In the genomic region with DNA sequence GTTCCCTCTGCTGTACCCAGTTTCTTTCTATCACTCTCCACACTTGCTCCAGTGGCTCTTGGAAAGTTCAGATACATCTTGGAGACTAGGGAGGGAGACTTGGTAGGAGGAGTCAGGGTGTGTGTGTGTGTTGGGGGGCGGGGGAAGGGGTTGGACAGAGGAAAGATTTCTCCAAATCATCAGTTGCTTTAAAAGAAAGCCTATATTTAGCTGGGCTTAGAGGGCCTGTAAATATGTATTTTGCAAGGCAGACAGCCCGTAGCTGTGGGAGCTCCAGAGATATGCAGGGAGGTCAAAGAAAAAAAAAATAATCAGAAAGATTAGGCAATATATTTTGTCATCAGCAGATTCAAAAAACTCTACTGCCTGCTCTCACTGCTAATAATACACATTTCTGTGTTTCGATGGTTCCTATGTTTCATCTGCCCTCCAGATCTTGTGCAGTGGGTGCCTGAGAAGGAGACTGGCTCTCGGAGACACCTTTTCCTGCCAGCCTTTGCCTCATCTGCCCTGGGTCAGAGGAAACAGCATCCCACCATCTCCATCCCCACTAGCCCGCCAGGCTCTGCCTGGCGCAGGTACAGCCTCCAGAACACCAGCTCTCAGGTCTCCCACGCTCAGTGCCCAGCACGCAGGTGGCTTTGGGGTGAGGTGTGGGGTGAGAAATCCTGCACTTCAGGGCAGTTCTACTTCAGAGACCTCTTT, we compare ENCODE assay signal across 9 cellular contexts. TPM values are rescaled to one million over a fixed set of nuclear protein-coding genes. Genes with fewer than 3 reads are reported as not detected.
DNase-seq lines count a peak whose midpoint lies in the region; ATAC-seq and TF ChIP-seq lines count a peak whose summit lies in the region.
"Had no signal": no experiment of that assay in that cellular context is flagged by ENCODE, and none has a peak within 500 bp of the region (broad histone marks: within the 10 kb centered on the region; RNA-seq: fewer than 3 reads in every experiment).

No MANE protein-coding gene starts in this region.

- peak; percentile 38 for DNase-seq in RPMI8226
- DNase-seq in right atrium auricular region (ENCODE audit: low spot score) = no peak
- peak; percentile 64 for DNase-seq in stromal cell of bone marrow (ENCODE audit: low read depth)
- DNase-seq in activated CD4-positive, CD25-positive, alpha-beta regulatory T cell (lab: John Stamatoyannopoulos, UW) = no peak
- no peak for DNase-seq in NCI-H187 (lab: John Stamatoyannopoulos, UW)
- DNase-seq: NCI-H510A had no signal

- no peak for ATAC-seq in HG03097 (IDR thresholded peaks at IDR 0.05; ENCODE audit: low FRiP score, unreplicated experiment)
- ATAC-seq: WTC11 had no signal

- no peak overlapping the region for H3K9ac ChIP-seq in HUES48 (ENCODE audit: low read depth, low read length)

- peak overlapping the region; percentile 33 for H3K27ac ChIP-seq in HUES48 (ENCODE audit: low read depth, low read length)
- peak overlapping the region; percentile 94 to 95 for H3K27ac ChIP-seq in right atrium auricular region

- peaks cover 5% of the 10 kb centered on the region for H3K27me3 ChIP-seq in HUES48 (ENCODE audit: control insufficient read depth, insufficient read depth, low read length)
- no peaks in the 10 kb centered on the region for H3K27me3 ChIP-seq in right atrium auricular region

- peaks cover 14% of the 10 kb centered on the region; the same call in 1 of the 2 replicates for H3K4me1 ChIP-seq in HUES48 (ENCODE audit: control insufficient read depth, insufficient read depth, low read length)
- H3K4me1 ChIP-seq in right atrium auricular region = peaks cover 0 to 46% of the 10 kb centered on the region in 2 donors

- H3K9me3 ChIP-seq in HUES48 (ENCODE audit: control insufficient read depth, insufficient read depth, low read length) = no peaks in the 10 kb centered on the region
- H3K9me3 ChIP-seq in right atrium auricular region = no peaks in the 10 kb centered on the region

- no peak for TF ChIP-seq CTCF in right atrium auricular region (IDR thresholded peaks at IDR 0.05)

- H3K4me3 ChIP-seq in HUES48 (ENCODE audit: low read depth, low read length) (no peak overlapping the region), right atrium auricular region (no peak overlapping the region)

- H3K36me3 ChIP-seq in HUES48 (ENCODE audit: control insufficient read depth, insufficient read depth, low read length) (no peaks in the 10 kb centered on the region), right atrium auricular region (no peaks in the 10 kb centered on the region)

RNA-seq across cellular contexts. Expression of a gene that starts 4.8 kb away (rescaled TPM):
- 10 to 100 TPM; 16.9 to 24.2 TPM for total RNA-seq in right atrium auricular region

RNA-seq across cellular contexts. Expression of a gene that starts 10.5 kb away (rescaled TPM):
- total RNA-seq in right atrium auricular region = 100 to 1,000 TPM; 120 to 207 TPM

RNA-seq across cellular contexts. Expression of a gene that starts 25.3 kb away (rescaled TPM):
- 1 to 10 TPM in 1 of 2 donors, under 1 TPM in 1; 0.78 to 1.1 TPM for total RNA-seq in right atrium auricular region

RNA-seq across cellular contexts. Expression of a gene that starts 46.2 kb away (rescaled TPM):
- 100 to 1,000 TPM in 1 of 2 donors, 10 to 100 TPM in 1; 19.8 to 180 TPM for total RNA-seq in right atrium auricular region

Comparison
In these comparisons a context has a peak if more than half of its experiments do, and no peak if none do; other contexts are left out.
1. DNase-seq: peak in RPMI8226 (single experiment) and stromal cell of bone marrow (single experiment); none in right atrium auricular region (single experiment), activated CD4-positive, CD25-positive, alpha-beta regulatory T cell (0 of 4) and NCI-H187 (0 of 2).